ENCODE assay signal across 33 cellular contexts in genomic region chrX:152418025-152418424, GRCh38. TPM values are rescaled to one million over a fixed set of nuclear protein-coding genes. Genes with fewer than 3 reads are reported as not detected.
"Had no signal": no experiment of that assay in that cellular context is flagged by ENCODE, and none has a peak within 500 bp of the region (broad histone marks: within the 10 kb centered on the region; RNA-seq: fewer than 3 reads in every experiment).

No MANE protein-coding gene starts in this region.

- H3K9ac ChIP-seq: parathyroid adenoma had no signal

- ATAC-seq: naive thymus-derived CD8-positive, alpha-beta T cell; natural killer cell treated with Interleukin-12 subunit alpha and Interleukin-12 subunit beta and Interleukin-15 and Interleukin-18, amount 100 ng/mL, for 72 hours; psoas muscle; right cardiac atrium; sciatic nerve; stimulated activated memory B cell treated with anti-CD40 and anti-IgM and Interleukin-4, amounts not matched to agents 10 μg/mL and 1 μg/mL and 100 μg/mL, for 72 hours; stimulated activated naive CD8-positive, alpha-beta T cell treated with anti-CD3 and anti-CD28 coated beads, Interleukin-15, amount 100 ng/mL, for 72 hours; stimulated activated naive CD8-positive, alpha-beta T cell treated with anti-CD3 and anti-CD28 coated beads, Interleukin-15, Interleukin-2, amounts not matched to agents 100 U/mL and 50 U/mL, for 24 hours; upper lobe of right lung had no signal

- H3K4me3 ChIP-seq: ovary, psoas muscle, skin epidermis, smooth muscle cell, spleen, suprapubic skin, testis, tibial artery, transverse colon, upper lobe of right lung, uterus had no signal

- H3K27me3 ChIP-seq: neutrophil, ovary, spleen, suprapubic skin, testis, tibial artery, transverse colon, upper lobe of right lung, uterus had no signal

- DNase-seq: naive thymus-derived CD8-positive, alpha-beta T cell; nephron progenitor cell; nucleus accumbens; ovary; posterior cingulate gyrus; psoas muscle; right cardiac atrium; spleen; stimulated activated CD4-positive, alpha-beta T cell treated with anti-CD3 and anti-CD28 coated beads, Interleukin-12 subunit alpha, Interleukin-12 subunit beta, amount 100 ng/mL, for 4 hours; stimulated activated CD4-positive, alpha-beta T cell treated with anti-CD3 and anti-CD28 coated beads, Interleukin-1b, Interleukin-23, amount 100 ng/mL, for 48 hours; stimulated activated CD4-positive, alpha-beta T cell treated with anti-CD3 and anti-CD28 coated beads, Interleukin-4, amount 100 ng/mL, for 1 hour; stimulated activated CD4-positive, alpha-beta T cell treated with anti-CD3 and anti-CD28 coated beads, Interleukin-4, amount 100 ng/mL, for 4 hours; stimulated activated CD8-positive, alpha-beta memory T cell treated with anti-CD3 and anti-CD28 coated beads, Interleukin-4, amount 100 ng/mL, for 48 hours; stimulated activated naive CD4-positive, alpha-beta T cell; stimulated activated naive CD8-positive, alpha-beta T cell treated with anti-CD3 and anti-CD28 coated beads, Interleukin-15, amount 100 ng/mL, for 72 hours; stimulated activated naive CD8-positive, alpha-beta T cell treated with anti-CD3 and anti-CD28 coated beads, Interleukin-15, Interleukin-2, amounts not matched to agents 100 U/mL and 50 U/mL, for 24 hours; substantia nigra; testis; tibial artery; transverse colon; upper lobe of right lung; uterus had no signal

- H3K27ac ChIP-seq: neutrophil, ovary, parathyroid adenoma, psoas muscle, skin epidermis, spleen, suprapubic skin, testis, tibial artery, transverse colon, upper lobe of right lung, uterus had no signal

- H3K4me1 ChIP-seq: parathyroid adenoma, psoas muscle, spleen, suprapubic skin, testis, tibial artery, transverse colon, upper lobe of right lung, uterus had no signal

- H3K9me3 ChIP-seq: neutrophil, ovary, psoas muscle, suprapubic skin, testis, tibial artery, transverse colon, upper lobe of right lung, uterus had no signal

- H3K4me2 ChIP-seq: smooth muscle cell had no signal

- H3K36me3 ChIP-seq: neutrophil, ovary, spleen, suprapubic skin, tibial artery, transverse colon, upper lobe of right lung, uterus had no signal

- H2AFZ ChIP-seq: parathyroid adenoma had no signal

RNA-seq across cellular contexts. Expression of gene GABRA3, which starts 33.1 kb away (rescaled TPM):
- total RNA-seq: naive thymus-derived CD8-positive, alpha-beta T cell; natural killer cell treated with Interleukin-12 subunit alpha and Interleukin-12 subunit beta and Interleukin-15 and Interleukin-18, amount 100 ng/mL, for 72 hours; omental fat pad; ovary; progenitor cell of endocrine pancreas; psoas muscle; spleen; upper lobe of right lung had no signal
- polyA plus RNA-seq: naive thymus-derived CD8-positive, alpha-beta T cell; ovary; right cardiac atrium; spleen; urinary bladder had no signal
